In genomic region chr3:70608434-70608833, GRCh38 we compare ENCODE assay signal across 16 cellular contexts.
DNase-seq lines count a peak whose midpoint lies in the region; TF ChIP-seq lines count a peak whose summit lies in the region.
"Had no signal": no experiment of that assay in that cellular context is flagged by ENCODE, and none has a peak within 500 bp of the region (broad histone marks: within the 10 kb centered on the region; RNA-seq: fewer than 3 reads in every experiment).

No MANE protein-coding gene starts in this region.

- POLR2A ChIA-PET in GM10248 (lab: Yijun Ruan, JAX), result no interaction called here

- H3K4me3 ChIP-seq in epithelial cell of proximal tubule (ENCODE audit: low read depth, low read length) (no peak overlapping the region), MM.1S (ENCODE audit: low read length) (no peak overlapping the region)
- H3K4me3 ChIP-seq: BLaER1 treated with 17β-estradiol and CSF1 and Interleukin-3, amounts not matched to agents 10 nM and 100 nM had no signal

- DNase-seq in COLO668 (lab: John Stamatoyannopoulos, UW; ENCODE audit: unreplicated experiment) (peak; percentile 12), COR-L47 (lab: John Stamatoyannopoulos, UW) (peak; percentile 58), NCI-H1105 treated with DMSO at 0.1 percent for 48 hours (lab: John Stamatoyannopoulos, UW) (peak; percentile 61), epithelial cell of proximal tubule (ENCODE audit: low read depth) (peak; percentile 13), MM.1S (no peak), GM10248 (ENCODE audit: extremely low spot score) (no peak), MV-4-11 (lab: John Stamatoyannopoulos, UW) (no peak)
- no peak for DNase-seq in stimulated activated CD4-positive, alpha-beta T cell treated with anti-CD3 and anti-CD28 coated beads, Interleukin-12 subunit alpha, Interleukin-12 subunit beta, amount 100 ng/mL, for 4 hours
- DNase-seq: CD8-positive, alpha-beta T cell; DMS153; EL; NCI-H1436; NCI-H2029 treated with DMSO at 0.1 percent for 48 hours; NCI-H345; NCI-H526 had no signal

- TF ChIP-seq CTCF in epithelial cell of proximal tubule (conservative IDR thresholded peaks at IDR 0.05; ENCODE audit: low read depth, low read length) (no peak), MM.1S (IDR thresholded peaks at IDR 0.05; ENCODE audit: low read length) (no peak), GM10248 (IDR thresholded peaks at IDR 0.05; ENCODE audit: control extremely low read depth, extremely low read depth, low read depth, missing control alignments) (no peak)

- no peaks in the 10 kb centered on the region for H3K27me3 ChIP-seq in MM.1S (replicated peaks; ENCODE audit: insufficient read depth, low read length)
- H3K27me3 ChIP-seq: BLaER1 treated with 17β-estradiol and CSF1 and Interleukin-3, amounts not matched to agents 10 nM and 100 nM had no signal

- H3K79me2 ChIP-seq in MM.1S (ENCODE audit: low read length), result no peaks in the 10 kb centered on the region

- no peak overlapping the region for H3K27ac ChIP-seq in MM.1S (ENCODE audit: low read length)
- H3K27ac ChIP-seq: BLaER1 treated with 17β-estradiol and CSF1 and Interleukin-3, amounts not matched to agents 10 nM and 100 nM had no signal

- H4K20me1 ChIP-seq in MM.1S (ENCODE audit: insufficient read depth, low read length), result no peaks in the 10 kb centered on the region
- H4K20me1 ChIP-seq: BLaER1 treated with 17β-estradiol and CSF1 and Interleukin-3, amounts not matched to agents 10 nM and 100 nM had no signal

- no peaks in the 10 kb centered on the region for H3F3A ChIP-seq in MM.1S (ENCODE audit: insufficient read depth, low read length)

- no peaks in the 10 kb centered on the region for H3K4me1 ChIP-seq in MM.1S (ENCODE audit: low read length)

- H3K9ac ChIP-seq in MM.1S (ENCODE audit: low read length), result no peak overlapping the region
- H3K9ac ChIP-seq: BLaER1 treated with 17β-estradiol and CSF1 and Interleukin-3, amounts not matched to agents 10 nM and 100 nM had no signal

- H3K4me2 ChIP-seq in MM.1S (ENCODE audit: low read depth, low read length), result no peak overlapping the region
- H3K4me2 ChIP-seq: BLaER1 treated with 17β-estradiol and CSF1 and Interleukin-3, amounts not matched to agents 10 nM and 100 nM had no signal

- H3K9me2 ChIP-seq in MM.1S (replicated peaks; ENCODE audit: insufficient read depth, low read length), result no peaks in the 10 kb centered on the region

- no peaks in the 10 kb centered on the region for H3K36me3 ChIP-seq in MM.1S (replicated peaks; ENCODE audit: insufficient read depth, low read length)
- H3K36me3 ChIP-seq: BLaER1 treated with 17β-estradiol and CSF1 and Interleukin-3, amounts not matched to agents 10 nM and 100 nM had no signal

- CTCF ChIA-PET in GM10248 (lab: Yijun Ruan, JAX), result interaction anchor here (1.1 kb wide), 1 partner anchor 13 kb away, joined by 3 read pairs; no protein-coding TSS in a partner anchor

- no peak overlapping the region for H2AFZ ChIP-seq in MM.1S (ENCODE audit: low read length)

- no peaks in the 10 kb centered on the region for H3K9me3 ChIP-seq in MM.1S (replicated peaks; ENCODE audit: insufficient read depth, low read length)

Comparison
In these comparisons a context has a peak if more than half of its experiments do, and no peak if none do; other contexts are left out.
1. DNase-seq: peak in COLO668 (single experiment), COR-L47 (single experiment), NCI-H1105 treated with DMSO at 0.1 percent for 48 hours (single experiment) and epithelial cell of proximal tubule (single experiment); none in stimulated activated CD4-positive, alpha-beta T cell treated with anti-CD3 and anti-CD28 coated beads, Interleukin-12 subunit alpha, Interleukin-12 subunit beta, amount 100 ng/mL, for 4 hours (single experiment), MM.1S (single experiment), GM10248 (single experiment) and MV-4-11 (single experiment).